ENCODE assay signal across 14 cellular contexts in genomic region chr11:59787816-59788215, GRCh38. TPM values are rescaled to one million over a fixed set of nuclear protein-coding genes. Genes with fewer than 3 reads are reported as not detected.
DNase-seq lines count a peak whose midpoint lies in the region; ATAC-seq, FAIRE-seq and TF ChIP-seq lines count a peak whose summit lies in the region.
"Had no signal": no experiment of that assay in that cellular context is flagged by ENCODE, and none has a peak within 500 bp of the region (broad histone marks: within the 10 kb centered on the region; RNA-seq: fewer than 3 reads in every experiment).

No MANE protein-coding gene starts in this region.

- peaks cover 14 to 29% of the 10 kb centered on the region in 2 experiments for H3K36me3 ChIP-seq in trophoblast cell (ENCODE audit: control insufficient read depth in 1 of 2, insufficient read depth in 2 of 2, low read length in 2 of 2)

- H3K18ac ChIP-seq in trophoblast cell (ENCODE audit: low read length), result no peak overlapping the region

- DNase-seq in Daoy (ENCODE audit: low read depth), result peak; percentile 76
- peak; percentile 7 for DNase-seq in RCC 7860 (ENCODE audit: low spot score)
- peak; percentile 23 for DNase-seq in fibroblast of mammary gland (ENCODE audit: low read depth)
- no peak for DNase-seq in trophoblast cell
- DNase-seq in DMS 273 treated with DMSO at 0.1 percent for 48 hours (lab: John Stamatoyannopoulos, UW), result no peak
- DNase-seq in activated CD4-positive, alpha-beta T cell treated with anti-CD3 and anti-CD28 coated beads, Interleukin-2, amount 50 U/mL, for 4 hours, result no peak
- no peak for DNase-seq in H4 (ENCODE audit: low spot score)
- DNase-seq: activated T-cell treated with anti-CD3 and anti-CD28 coated beads, Interleukin-2, amount 50 U/mL, for 4 hours; erythroblast; NCI-H2107 had no signal

- no peak overlapping the region for H2AK5ac ChIP-seq in trophoblast cell (ENCODE audit: low read length)

- no peak overlapping the region for H3K23ac ChIP-seq in trophoblast cell (ENCODE audit: low read length)

- ATAC-seq in HG03095 (IDR thresholded peaks at IDR 0.05; ENCODE audit: unreplicated experiment), result no peak
- ATAC-seq: activated T-cell treated with anti-CD3 and anti-CD28 coated beads, Interleukin-2, amount 50 U/mL, for 4 hours had no signal

- FAIRE-seq in RCC 7860 (lab: Jason Lieb, UNC), result no peak
- FAIRE-seq: D721Med, GM12892 had no signal

- peaks cover 6% of the 10 kb centered on the region for H3K79me2 ChIP-seq in trophoblast cell (ENCODE audit: control insufficient read depth, insufficient read depth, low read length, poor library complexity)

- H2AFZ ChIP-seq in trophoblast cell (ENCODE audit: insufficient read depth, low read length, poor library complexity), result no peak overlapping the region

- H4K12ac ChIP-seq in trophoblast cell (ENCODE audit: low read depth, low read length), result no peak overlapping the region

- H2BK120ac ChIP-seq in trophoblast cell (ENCODE audit: insufficient read depth, low read length, poor library complexity), result no peak overlapping the region

- H2BK12ac ChIP-seq in trophoblast cell (ENCODE audit: low read length), result no peak overlapping the region

- no peak overlapping the region for H3K14ac ChIP-seq in trophoblast cell (ENCODE audit: low read length)

- H3K4ac ChIP-seq in trophoblast cell (ENCODE audit: low read depth, low read length), result no peak overlapping the region

- H3K4me2 ChIP-seq in trophoblast cell (ENCODE audit: low read length), result peak overlapping the region; percentile 8

- no peak overlapping the region for H3K9ac ChIP-seq in trophoblast cell (ENCODE audit: low read length)

- H3K4me3 ChIP-seq in fibroblast of mammary gland (ENCODE audit: control insufficient read depth, low read depth, low read length), result no peak overlapping the region
- H3K4me3 ChIP-seq in trophoblast cell (ENCODE audit: low read depth, low read length), result no peak overlapping the region

- peaks cover 24 to 33% of the 10 kb centered on the region in 2 experiments for H3K4me1 ChIP-seq in trophoblast cell (ENCODE audit: control insufficient read depth in 1 of 2, insufficient read depth in 2 of 2, low read length in 2 of 2)

- H4K91ac ChIP-seq in trophoblast cell (ENCODE audit: low read depth, low read length), result no peak overlapping the region

- TF ChIP-seq CTCF in fibroblast of mammary gland (conservative IDR thresholded peaks at IDR 0.05; ENCODE audit: control insufficient read depth, insufficient read depth, low read depth, low read length), result no peak

- peak overlapping the region; percentile 92 for H2BK5ac ChIP-seq in trophoblast cell (ENCODE audit: low read depth, low read length, poor library complexity)

- H3K79me1 ChIP-seq in trophoblast cell (ENCODE audit: low read length), result peaks cover 13% of the 10 kb centered on the region

- H3K27ac ChIP-seq in trophoblast cell (ENCODE audit: low read depth, low read length), result peak overlapping the region; percentile 96

- no CpG with 5 or more reads among the region's 3 CpGs for WGBS in trophoblast cell (ENCODE audit: extremely low coverage, insufficient coverage, insufficient read length)

- H3K27me3 ChIP-seq in trophoblast cell (ENCODE audit: insufficient read depth, low read length), result no peaks in the 10 kb centered on the region

- peaks cover 2% of the 10 kb centered on the region for H3K9me3 ChIP-seq in trophoblast cell (ENCODE audit: insufficient read depth, low read depth, low read length)

- H4K8ac ChIP-seq in trophoblast cell (ENCODE audit: low read depth, low read length), result no peak overlapping the region

RNA-seq across cellular contexts. Expression of gene MRPL16, which starts 22.8 kb away (rescaled TPM):
- total RNA-seq in Daoy (2014; rRNA removed; shearing (Covaris generic)), result 55.0 and 66.6 TPM in 2 replicates
- polyA plus RNA-seq in trophoblast cell (2013), result 23.6 and 25.0 TPM in 2 replicates
- total RNA-seq in H4 (2014; rRNA removed; shearing (Covaris generic)), result 62.1 and 64.8 TPM in 2 replicates

RNA-seq across cellular contexts. Expression of gene STX3, which starts 32.6 kb away (rescaled TPM):
- 21.3 and 22.1 TPM in 2 replicates for total RNA-seq in Daoy (2014; rRNA removed; shearing (Covaris generic))
- 90.1 and 92.6 TPM in 2 replicates for polyA plus RNA-seq in trophoblast cell (2013)
- total RNA-seq in H4 (2014; rRNA removed; shearing (Covaris generic)), result 25.4 and 40.5 TPM in 2 replicates

RNA-seq across cellular contexts. Expression of gene CBLIF, which starts 57.5 kb away (rescaled TPM):
- not detected in 2 replicates for total RNA-seq in Daoy (2014; rRNA removed; shearing (Covaris generic))
- polyA plus RNA-seq in trophoblast cell (2013), result not detected in 2 replicates
- not detected in 2 replicates for total RNA-seq in H4 (2014; rRNA removed; shearing (Covaris generic))
- total RNA-seq: activated T-cell treated with anti-CD3 and anti-CD28 coated beads, Interleukin-2, amount 50 U/mL, for 4 hours had no signal
- polyA plus RNA-seq: neural cell had no signal

Comparison
In these comparisons a context has a peak if more than half of its experiments do, and no peak if none do; other contexts are left out.
1. DNase-seq: peak in Daoy (single experiment), RCC 7860 (single experiment) and fibroblast of mammary gland (single experiment); none in trophoblast cell (0 of 2), DMS 273 treated with DMSO at 0.1 percent for 48 hours (single experiment), activated CD4-positive, alpha-beta T cell treated with anti-CD3 and anti-CD28 coated beads, Interleukin-2, amount 50 U/mL, for 4 hours (0 of 2) and H4 (single experiment).